Comparison of ENCODE assay signal across 8 cellular contexts in genomic region chr3:52798978-52799476, GRCh38. TPM values are rescaled to one million over a fixed set of nuclear protein-coding genes. Genes with fewer than 3 reads are reported as not detected.
DNase-seq lines count a peak whose midpoint lies in the region; ATAC-seq, FAIRE-seq and TF ChIP-seq lines count a peak whose summit lies in the region.

No MANE protein-coding gene starts in this region.

- POLR2A ChIA-PET in CD8-positive, alpha-beta T cell (lab: Charles Lee): no interaction called here
- POLR2A ChIA-PET in HepG2 (lab: Yijun Ruan, JAX): interaction anchor here (0.6 to 10.9 kb wide), 9 partner anchors 9 to 94 kb away, joined by 3 to 466 read pairs (median 5); partner anchors contain the start of genes ITIH1 and NEK4

- H3K27ac ChIP-seq in CD8-positive, alpha-beta T cell (ENCODE audit: low read depth, low read length): no peak overlapping the region
- no peak overlapping the region for H3K27ac ChIP-seq in HepG2 (ENCODE audit: extremely low read length, insufficient read depth, low read length)

- H3K4me3 Mint-ChIP-seq in CD8-positive, alpha-beta T cell: no peak overlapping the region
- no peak overlapping the region for H3K4me3 Mint-ChIP-seq in activated T-cell treated with anti-CD3 and anti-CD28 coated beads, Interleukin-2, amount 50 U/mL, for 72 hours

- TF ChIP-seq POLR2A in HepG2 (IDR thresholded peaks at IDR 0.05; ENCODE audit: insufficient read depth in 1 of 2, low read depth in 2 of 2, low read length in 2 of 2): no peak

- H3K36me3 ChIP-seq in CD8-positive, alpha-beta T cell (ENCODE audit: insufficient read depth, low read length): no peaks in the 10 kb centered on the region
- H3K36me3 ChIP-seq in HepG2 (replicated peaks in 1 of 2; ENCODE audit: control insufficient read depth in 1 of 2, insufficient read depth in 2 of 2, low read length in 2 of 2): peaks cover 32 to 63% of the 10 kb centered on the region in 2 experiments

- DNase-seq in CD8-positive, alpha-beta T cell: peak in 1 of 7 experiments; percentile 14
- DNase-seq in H4 (ENCODE audit: low spot score): peak; percentile 17
- peak; percentile 16 to 34 for DNase-seq in activated T-cell treated with anti-CD3 and anti-CD28 coated beads, Interleukin-2, amount 50 U/mL, for 72 hours
- peak; percentile 41 for DNase-seq in HepG2 (ENCODE audit: low spot score)
- DNase-seq in posterior vena cava (ENCODE audit: low spot score): no peak
- DNase-seq in NCI-H2196 (lab: John Stamatoyannopoulos, UW; ENCODE audit: unreplicated experiment): no peak

- H3K27me3 Mint-ChIP-seq in CD8-positive, alpha-beta T cell (ENCODE audit: low read depth): peaks cover 5% of the 10 kb centered on the region
- no peaks in the 10 kb centered on the region for H3K27me3 Mint-ChIP-seq in activated T-cell treated with anti-CD3 and anti-CD28 coated beads, Interleukin-2, amount 50 U/mL, for 72 hours (ENCODE audit: low read depth)

- 53% methylated on average over 7 of the region's 14 CpGs for WGBS in HepG2 (ENCODE audit: low lambda C conversion rate)

- H3K9me3 Mint-ChIP-seq in CD8-positive, alpha-beta T cell: no peaks in the 10 kb centered on the region
- H3K9me3 Mint-ChIP-seq in activated T-cell treated with anti-CD3 and anti-CD28 coated beads, Interleukin-2, amount 50 U/mL, for 72 hours: no peaks in the 10 kb centered on the region

- CTCF ChIA-PET in CD8-positive, alpha-beta T cell (lab: Charles Lee): interaction anchor here (0.8 to 1.6 kb wide), 4 partner anchors 13 to 128 kb away, joined by 3 to 5 read pairs (median 3); no protein-coding TSS in a partner anchor
- CTCF ChIA-PET in HepG2 (lab: Yijun Ruan, JAX; ENCODE audit: low intra/inter-chr PET ratio, low total read pairs): interaction anchor here (1.3 to 2.2 kb wide), 2 partner anchors 51 to 56 kb away, joined by 3 to 29 read pairs; no protein-coding TSS in a partner anchor

- in situ Hi-C loops in HepG2 (cut with HindIII; ENCODE audit: extremely low pct_ligation_motif_present, low pct_unique_long_range_greater_than_20kb): no loop called here

- H3K27me3 ChIP-seq in CD8-positive, alpha-beta T cell (ENCODE audit: insufficient read depth, low read length): no peaks in the 10 kb centered on the region
- H3K27me3 ChIP-seq in HepG2 (ENCODE audit: control insufficient read depth in 1 of 2, insufficient read depth in 2 of 2, low read length in 2 of 2): no peaks in the 10 kb centered on the region

- ATAC-seq in CD8-positive, alpha-beta T cell: no peak
- ATAC-seq in activated T-cell treated with anti-CD3 and anti-CD28 coated beads, Interleukin-2, amount 50 U/mL, for 72 hours (replicated peaks in 1 of 2): no peak
- ATAC-seq in HepG2: peak; percentile 45
- ATAC-seq in HG03354 (IDR thresholded peaks at IDR 0.05; ENCODE audit: poor library complexity, severe bottlenecking, unreplicated experiment): no peak
- no peak for ATAC-seq in GM18861 (IDR thresholded peaks at IDR 0.05; ENCODE audit: unreplicated experiment)

- H3K27ac Mint-ChIP-seq in CD8-positive, alpha-beta T cell: no peak overlapping the region
- no peak overlapping the region for H3K27ac Mint-ChIP-seq in activated T-cell treated with anti-CD3 and anti-CD28 coated beads, Interleukin-2, amount 50 U/mL, for 72 hours

- H4K20me1 ChIP-seq in HepG2 (ENCODE audit: insufficient read depth, low read length): no peaks in the 10 kb centered on the region

- peaks cover 4% of the 10 kb centered on the region for H3K79me2 ChIP-seq in HepG2 (ENCODE audit: insufficient read depth, low read length)

- no peak overlapping the region for H3K9ac ChIP-seq in HepG2 (ENCODE audit: insufficient read depth, low read depth, low read length)

- no TSS peak for BruUV-seq in HepG2 (replicated peaks; lab: Mats Ljungman, UMichigan)

- H3K4me1 Mint-ChIP-seq in CD8-positive, alpha-beta T cell (ENCODE audit: low read depth): no peaks in the 10 kb centered on the region
- no peaks in the 10 kb centered on the region for H3K4me1 Mint-ChIP-seq in activated T-cell treated with anti-CD3 and anti-CD28 coated beads, Interleukin-2, amount 50 U/mL, for 72 hours (ENCODE audit: low read depth)

- no peak overlapping the region for H2AFZ ChIP-seq in HepG2 (ENCODE audit: low read length)

- peak; percentile 42 for TF ChIP-seq CTCF in CD8-positive, alpha-beta T cell (IDR thresholded peaks at IDR 0.05)
- peak; percentile 74 for TF ChIP-seq CTCF in HepG2 (CRISPR knock-in tag; IDR thresholded peaks at IDR 0.05)

- H3K36me3 Mint-ChIP-seq in CD8-positive, alpha-beta T cell: no peaks in the 10 kb centered on the region
- no peaks in the 10 kb centered on the region for H3K36me3 Mint-ChIP-seq in activated T-cell treated with anti-CD3 and anti-CD28 coated beads, Interleukin-2, amount 50 U/mL, for 72 hours (ENCODE audit: insufficient read depth in 2 of 2)

- H3K4me3 ChIP-seq in CD8-positive, alpha-beta T cell (ENCODE audit: low read depth, low read length): no peak overlapping the region
- H3K4me3 ChIP-seq in HepG2 (replicated peaks in 1 of 3; ENCODE audit: insufficient read depth in 1 of 3, low read depth in 2 of 3, low read length in 3 of 3): no peak overlapping the region

- TF ChIP-seq RAD21 in HepG2 (CRISPR knock-in tag; IDR thresholded peaks at IDR 0.05): peak; percentile 55; the same call in 1 of the 2 replicates

- FAIRE-seq in HepG2 (lab: Jason Lieb, UNC): peak; percentile 77

- intact Hi-C loops in CD8-positive, alpha-beta T cell (cut with DNase I, micrococcal nuclease): no loop called here
- intact Hi-C loops in HepG2 (cut with micrococcal nuclease; ENCODE audit: unreplicated experiment): loop anchor here (1.0 kb wide), 1 partner anchor 57 kb away; no protein-coding TSS in a partner anchor
- intact Hi-C loops in posterior vena cava (cut with DNase I): no loop called here

- TF ChIP-seq EP300 in HepG2 (IDR thresholded peaks at IDR 0.05; ENCODE audit: low read depth in 2 of 2, low read length in 2 of 2) (no peak), HepG2 (CRISPR knock-in tag; IDR thresholded peaks at IDR 0.05; ENCODE audit: borderline replicate concordance) (no peak)

- no peak overlapping the region for H3K4me2 ChIP-seq in HepG2 (ENCODE audit: low read depth, low read length)

- H3K9me3 ChIP-seq in CD8-positive, alpha-beta T cell (ENCODE audit: low read length): no peaks in the 10 kb centered on the region
- no peaks in the 10 kb centered on the region for H3K9me3 ChIP-seq in HepG2 (ENCODE audit: low read length)

- no peaks in the 10 kb centered on the region for H3K4me1 ChIP-seq in CD8-positive, alpha-beta T cell (ENCODE audit: insufficient read depth, low read length)
- H3K4me1 ChIP-seq in HepG2 (ENCODE audit: insufficient read depth, low read length): peaks cover 51% of the 10 kb centered on the region

RNA-seq across cellular contexts. Expression of gene ITIH3, which starts 4.4 kb away (rescaled TPM):
- total RNA-seq in CD8-positive, alpha-beta T cell: not detected
- total RNA-seq in H4 (2014; rRNA removed; shearing (Covaris generic)): not detected in 2 replicates
- total RNA-seq in activated T-cell treated with anti-CD3 and anti-CD28 coated beads, Interleukin-2, amount 50 U/mL, for 72 hours: not detected
- 38.9 and 105 TPM in 2 replicates for total RNA-seq in HepG2 (2016; rRNA removed; fragmentation: Illumina TruSeq; extraction: Trizol)
- total RNA-seq in HepG2 (2016; cell fraction: cytosol; rRNA removed; fragmentation: Illumina TruSeq; extraction: Trizol; ENCODE audit: low read depth): 10.8 and 12.0 TPM in 2 replicates
- total RNA-seq in HepG2 (2016; cell fraction: insoluble cytoplasmic fraction; rRNA removed; fragmentation: Illumina TruSeq; extraction: Trizol): 37.6 and 103 TPM in 2 replicates
- total RNA-seq in HepG2 (2016; cell fraction: membrane; rRNA removed; fragmentation: Illumina TruSeq; extraction: Trizol): 14.7 and 16.8 TPM in 2 replicates
- 132 and 140 TPM in 2 replicates for total RNA-seq in HepG2 (2016; cell fraction: nucleus; rRNA removed; fragmentation: Illumina TruSeq; extraction: Trizol)
- 632 and 1,233 TPM in 2 replicates for polyA plus RNA-seq in HepG2 (2011; rRNA removed)
- 347 and 666 TPM in 2 replicates for polyA plus RNA-seq in HepG2 (2011; cell fraction: cytosol; rRNA removed)
- 3,464 and 4,379 TPM in 2 replicates for polyA plus RNA-seq in HepG2 (2011; cell fraction: nucleus; rRNA removed)
- polyA plus RNA-seq in HepG2 (2012): 718 and 962 TPM in 2 replicates
- 7.0 and 7.3 TPM in 2 replicates for polyA plus RNA-seq in HepG2 (2016; cell fraction: cytosol; fragmentation: Illumina TruSeq; extraction: Trizol; ENCODE audit: low read depth)
- polyA plus RNA-seq in HepG2 (2016; cell fraction: insoluble cytoplasmic fraction; fragmentation: Illumina TruSeq; extraction: Trizol; ENCODE audit: low read depth): 31.3 and 36.2 TPM in 2 replicates
- polyA plus RNA-seq in HepG2 (2016; cell fraction: membrane; fragmentation: Illumina TruSeq; extraction: Trizol; ENCODE audit: low read depth): 10.3 TPM in 2 replicates
- 273 and 284 TPM in 2 replicates for polyA plus RNA-seq in HepG2 (2016; cell fraction: nucleus; fragmentation: Illumina TruSeq; extraction: Trizol; ENCODE audit: insufficient read depth, low read depth)
- polyA minus RNA-seq in HepG2 (2011; rRNA and poly(A)+ RNA removed; ENCODE audit: low replicate concordance): 0.26 and 415 TPM in 2 replicates
- polyA minus RNA-seq in HepG2 (2011; cell fraction: cytosol; rRNA and poly(A)+ RNA removed): 134 and 348 TPM in 2 replicates
- polyA minus RNA-seq in HepG2 (2011; cell fraction: nucleus; rRNA and poly(A)+ RNA removed): 662 and 1,024 TPM in 2 replicates
- total RNA-seq in posterior vena cava: 10 to 100 TPM; 14.8 to 16.1 TPM

RNA-seq across cellular contexts. Expression of gene ITIH1, which starts 21.6 kb away (rescaled TPM):
- total RNA-seq in CD8-positive, alpha-beta T cell: not detected
- total RNA-seq in H4 (2014; rRNA removed; shearing (Covaris generic)): not detected in 2 replicates
- not detected for total RNA-seq in activated T-cell treated with anti-CD3 and anti-CD28 coated beads, Interleukin-2, amount 50 U/mL, for 72 hours
- total RNA-seq in HepG2 (2016; rRNA removed; fragmentation: Illumina TruSeq; extraction: Trizol) (9.8 and 12.3 TPM in 2 replicates), posterior vena cava (1 to 10 TPM; 1.3 to 2.6 TPM)
- 7.6 and 10.0 TPM in 2 replicates for total RNA-seq in HepG2 (2016; cell fraction: cytosol; rRNA removed; fragmentation: Illumina TruSeq; extraction: Trizol; ENCODE audit: low read depth)
- total RNA-seq in HepG2 (2016; cell fraction: insoluble cytoplasmic fraction; rRNA removed; fragmentation: Illumina TruSeq; extraction: Trizol): 7.8 and 12.6 TPM in 2 replicates
- 10.1 and 13.2 TPM in 2 replicates for total RNA-seq in HepG2 (2016; cell fraction: membrane; rRNA removed; fragmentation: Illumina TruSeq; extraction: Trizol)
- total RNA-seq in HepG2 (2016; cell fraction: nucleus; rRNA removed; fragmentation: Illumina TruSeq; extraction: Trizol): 10.1 and 14.4 TPM in 2 replicates
- polyA plus RNA-seq in HepG2 (2011; rRNA removed): 19.6 and 46.5 TPM in 2 replicates
- 19.0 and 27.6 TPM in 2 replicates for polyA plus RNA-seq in HepG2 (2011; cell fraction: cytosol; rRNA removed)
- 84.4 and 124 TPM in 2 replicates for polyA plus RNA-seq in HepG2 (2011; cell fraction: nucleus; rRNA removed)
- polyA plus RNA-seq in HepG2 (2012): 39.9 and 42.6 TPM in 2 replicates
- 8.5 and 8.8 TPM in 2 replicates for polyA plus RNA-seq in HepG2 (2016; cell fraction: cytosol; fragmentation: Illumina TruSeq; extraction: Trizol; ENCODE audit: low read depth)
- 9.1 and 10.1 TPM in 2 replicates for polyA plus RNA-seq in HepG2 (2016; cell fraction: insoluble cytoplasmic fraction; fragmentation: Illumina TruSeq; extraction: Trizol; ENCODE audit: low read depth)
- 8.5 and 11.6 TPM in 2 replicates for polyA plus RNA-seq in HepG2 (2016; cell fraction: membrane; fragmentation: Illumina TruSeq; extraction: Trizol; ENCODE audit: low read depth)
- polyA plus RNA-seq in HepG2 (2016; cell fraction: nucleus; fragmentation: Illumina TruSeq; extraction: Trizol; ENCODE audit: insufficient read depth, low read depth): 21.9 and 26.1 TPM in 2 replicates
- 17.9 TPM in 1 of 2 replicates, not detected in the other for polyA minus RNA-seq in HepG2 (2011; rRNA and poly(A)+ RNA removed; ENCODE audit: low replicate concordance)
- 5.0 and 10.8 TPM in 2 replicates for polyA minus RNA-seq in HepG2 (2011; cell fraction: cytosol; rRNA and poly(A)+ RNA removed)
- polyA minus RNA-seq in HepG2 (2011; cell fraction: nucleus; rRNA and poly(A)+ RNA removed): 9.7 and 16.8 TPM in 2 replicates

RNA-seq across cellular contexts. Expression of gene NEK4, which starts 28.3 kb away (rescaled TPM):
- total RNA-seq in CD8-positive, alpha-beta T cell: 1 to 10 TPM; 5.1 to 5.6 TPM
- 9.0 and 10.9 TPM in 2 replicates for total RNA-seq in H4 (2014; rRNA removed; shearing (Covaris generic))
- 10 to 100 TPM; 15.9 to 25.6 TPM for total RNA-seq in activated T-cell treated with anti-CD3 and anti-CD28 coated beads, Interleukin-2, amount 50 U/mL, for 72 hours
- total RNA-seq in HepG2 (2016; rRNA removed; fragmentation: Illumina TruSeq; extraction: Trizol) (38.0 and 38.5 TPM in 2 replicates), posterior vena cava (10 to 100 TPM; 17.3 to 21.5 TPM)
- 18.0 and 19.7 TPM in 2 replicates for total RNA-seq in HepG2 (2016; cell fraction: cytosol; rRNA removed; fragmentation: Illumina TruSeq; extraction: Trizol; ENCODE audit: low read depth)
- 34.9 and 36.4 TPM in 2 replicates for total RNA-seq in HepG2 (2016; cell fraction: insoluble cytoplasmic fraction; rRNA removed; fragmentation: Illumina TruSeq; extraction: Trizol)
- total RNA-seq in HepG2 (2016; cell fraction: membrane; rRNA removed; fragmentation: Illumina TruSeq; extraction: Trizol): 51.1 and 53.4 TPM in 2 replicates
- 26.1 and 33.6 TPM in 2 replicates for total RNA-seq in HepG2 (2016; cell fraction: nucleus; rRNA removed; fragmentation: Illumina TruSeq; extraction: Trizol)
- polyA plus RNA-seq in HepG2 (2011; rRNA removed): 16.5 and 16.7 TPM in 2 replicates
- 8.4 and 11.3 TPM in 2 replicates for polyA plus RNA-seq in HepG2 (2011; cell fraction: cytosol; rRNA removed)
- 13.6 and 17.2 TPM in 2 replicates for polyA plus RNA-seq in HepG2 (2011; cell fraction: nucleus; rRNA removed)
- 13.3 and 14.9 TPM in 2 replicates for polyA plus RNA-seq in HepG2 (2012)
- polyA plus RNA-seq in HepG2 (2016; cell fraction: cytosol; fragmentation: Illumina TruSeq; extraction: Trizol; ENCODE audit: low read depth): 8.7 and 9.1 TPM in 2 replicates
- polyA plus RNA-seq in HepG2 (2016; cell fraction: insoluble cytoplasmic fraction; fragmentation: Illumina TruSeq; extraction: Trizol; ENCODE audit: low read depth): 27.2 and 31.1 TPM in 2 replicates
- polyA plus RNA-seq in HepG2 (2016; cell fraction: membrane; fragmentation: Illumina TruSeq; extraction: Trizol; ENCODE audit: low read depth): 22.7 and 22.9 TPM in 2 replicates
- polyA plus RNA-seq in HepG2 (2016; cell fraction: nucleus; fragmentation: Illumina TruSeq; extraction: Trizol; ENCODE audit: insufficient read depth, low read depth): 31.4 and 31.8 TPM in 2 replicates
- 8.2 and 15.1 TPM in 2 replicates for polyA minus RNA-seq in HepG2 (2011; rRNA and poly(A)+ RNA removed; ENCODE audit: low replicate concordance)
- polyA minus RNA-seq in HepG2 (2011; cell fraction: cytosol; rRNA and poly(A)+ RNA removed): 12.0 and 14.8 TPM in 2 replicates
- polyA minus RNA-seq in HepG2 (2011; cell fraction: nucleus; rRNA and poly(A)+ RNA removed): 31.7 and 49.4 TPM in 2 replicates

RNA-seq across cellular contexts. Expression of gene ITIH4, which starts 31.4 kb away (rescaled TPM):
- total RNA-seq in CD8-positive, alpha-beta T cell: 10 to 100 TPM; 26.4 to 28.4 TPM
- total RNA-seq in H4 (2014; rRNA removed; shearing (Covaris generic)): 0.10 and 6.1 TPM in 2 replicates
- total RNA-seq in activated T-cell treated with anti-CD3 and anti-CD28 coated beads, Interleukin-2, amount 50 U/mL, for 72 hours: 10 to 100 TPM; 21.8 to 24.5 TPM
- 1.5 and 5.3 TPM in 2 replicates for total RNA-seq in HepG2 (2016; rRNA removed; fragmentation: Illumina TruSeq; extraction: Trizol)
- total RNA-seq in HepG2 (2016; cell fraction: cytosol; rRNA removed; fragmentation: Illumina TruSeq; extraction: Trizol; ENCODE audit: low read depth): 1.1 and 1.6 TPM in 2 replicates
- 2.2 and 6.6 TPM in 2 replicates for total RNA-seq in HepG2 (2016; cell fraction: insoluble cytoplasmic fraction; rRNA removed; fragmentation: Illumina TruSeq; extraction: Trizol)
- total RNA-seq in HepG2 (2016; cell fraction: membrane; rRNA removed; fragmentation: Illumina TruSeq; extraction: Trizol): 1.0 and 2.3 TPM in 2 replicates
- 6.0 and 8.7 TPM in 2 replicates for total RNA-seq in HepG2 (2016; cell fraction: nucleus; rRNA removed; fragmentation: Illumina TruSeq; extraction: Trizol)
- polyA plus RNA-seq in HepG2 (2011; rRNA removed): 2.7 and 3.7 TPM in 2 replicates
- polyA plus RNA-seq in HepG2 (2011; cell fraction: cytosol; rRNA removed): 1.1 and 1.6 TPM in 2 replicates
- polyA plus RNA-seq in HepG2 (2011; cell fraction: nucleus; rRNA removed): 6.7 and 7.2 TPM in 2 replicates
- 0.95 TPM in 1 of 2 replicates, not detected in the other for polyA plus RNA-seq in HepG2 (2012)
- polyA plus RNA-seq in HepG2 (2016; cell fraction: cytosol; fragmentation: Illumina TruSeq; extraction: Trizol; ENCODE audit: low read depth): 0.76 and 1.1 TPM in 2 replicates
- polyA plus RNA-seq in HepG2 (2016; cell fraction: insoluble cytoplasmic fraction; fragmentation: Illumina TruSeq; extraction: Trizol; ENCODE audit: low read depth): 1.3 and 1.6 TPM in 2 replicates
- 1.2 and 1.4 TPM in 2 replicates for polyA plus RNA-seq in HepG2 (2016; cell fraction: membrane; fragmentation: Illumina TruSeq; extraction: Trizol; ENCODE audit: low read depth)
- 10.2 and 12.6 TPM in 2 replicates for polyA plus RNA-seq in HepG2 (2016; cell fraction: nucleus; fragmentation: Illumina TruSeq; extraction: Trizol; ENCODE audit: insufficient read depth, low read depth)
- 1.8 and 2.5 TPM in 2 replicates for polyA minus RNA-seq in HepG2 (2011; rRNA and poly(A)+ RNA removed; ENCODE audit: low replicate concordance)
- 0.59 and 0.97 TPM in 2 replicates for polyA minus RNA-seq in HepG2 (2011; cell fraction: cytosol; rRNA and poly(A)+ RNA removed)
- 0.64 and 2.5 TPM in 2 replicates for polyA minus RNA-seq in HepG2 (2011; cell fraction: nucleus; rRNA and poly(A)+ RNA removed)
- total RNA-seq in posterior vena cava: 10 to 100 TPM; 19.1 to 28.8 TPM

RNA-seq across cellular contexts. Expression of gene MUSTN1, which starts 35.8 kb away (rescaled TPM):
- 1 to 10 TPM; 3.4 to 6.7 TPM for total RNA-seq in CD8-positive, alpha-beta T cell
- not detected in 2 replicates for total RNA-seq in H4 (2014; rRNA removed; shearing (Covaris generic))
- total RNA-seq in activated T-cell treated with anti-CD3 and anti-CD28 coated beads, Interleukin-2, amount 50 U/mL, for 72 hours: 1 to 10 TPM; 1.3 TPM
- total RNA-seq in HepG2 (2016; rRNA removed; fragmentation: Illumina TruSeq; extraction: Trizol) (1.3 and 1.4 TPM in 2 replicates), posterior vena cava (100 to 1,000 TPM in 1 of 2 donors, 10 to 100 TPM in 1; 78.5 to 105 TPM)
- 1.1 TPM in 1 of 2 replicates, not detected in the other for total RNA-seq in HepG2 (2016; cell fraction: cytosol; rRNA removed; fragmentation: Illumina TruSeq; extraction: Trizol; ENCODE audit: low read depth)
- 1.8 and 2.0 TPM in 2 replicates for total RNA-seq in HepG2 (2016; cell fraction: insoluble cytoplasmic fraction; rRNA removed; fragmentation: Illumina TruSeq; extraction: Trizol)
- total RNA-seq in HepG2 (2016; cell fraction: membrane; rRNA removed; fragmentation: Illumina TruSeq; extraction: Trizol): 0.62 and 1.3 TPM in 2 replicates
- total RNA-seq in HepG2 (2016; cell fraction: nucleus; rRNA removed; fragmentation: Illumina TruSeq; extraction: Trizol): 1.5 and 1.8 TPM in 2 replicates
- 0.60 and 0.84 TPM in 2 replicates for polyA plus RNA-seq in HepG2 (2011; rRNA removed)
- 0.46 and 0.76 TPM in 2 replicates for polyA plus RNA-seq in HepG2 (2011; cell fraction: cytosol; rRNA removed)
- 8.5 TPM in 2 replicates for polyA plus RNA-seq in HepG2 (2011; cell fraction: nucleus; rRNA removed)
- 0.59 and 1.6 TPM in 2 replicates for polyA plus RNA-seq in HepG2 (2012)
- 0.95 and 1.2 TPM in 2 replicates for polyA plus RNA-seq in HepG2 (2016; cell fraction: cytosol; fragmentation: Illumina TruSeq; extraction: Trizol; ENCODE audit: low read depth)
- polyA plus RNA-seq in HepG2 (2016; cell fraction: insoluble cytoplasmic fraction; fragmentation: Illumina TruSeq; extraction: Trizol; ENCODE audit: low read depth): 1.7 and 2.2 TPM in 2 replicates
- 0.33 and 0.93 TPM in 2 replicates for polyA plus RNA-seq in HepG2 (2016; cell fraction: membrane; fragmentation: Illumina TruSeq; extraction: Trizol; ENCODE audit: low read depth)
- 4.6 and 6.7 TPM in 2 replicates for polyA plus RNA-seq in HepG2 (2016; cell fraction: nucleus; fragmentation: Illumina TruSeq; extraction: Trizol; ENCODE audit: insufficient read depth, low read depth)
- polyA minus RNA-seq in HepG2 (2011; rRNA and poly(A)+ RNA removed; ENCODE audit: low replicate concordance): 0.54 TPM in 1 of 2 replicates, not detected in the other
- not detected in 2 replicates for polyA minus RNA-seq in HepG2 (2011; cell fraction: cytosol; rRNA and poly(A)+ RNA removed)
- polyA minus RNA-seq in HepG2 (2011; cell fraction: nucleus; rRNA and poly(A)+ RNA removed): not detected in 2 replicates

Comparison
In these comparisons a context has a peak if more than half of its experiments do, and no peak if none do; other contexts are left out.
1. DNase-seq: peak in H4 (single experiment), activated T-cell treated with anti-CD3 and anti-CD28 coated beads, Interleukin-2, amount 50 U/mL, for 72 hours (2 of 2) and HepG2 (single experiment); none in posterior vena cava (single experiment) and NCI-H2196 (single experiment).
2. RNA of gene ITIH3, which starts 4.4 kb away (total RNA-seq): 10.8 to 140 TPM in HepG2 and 14.8 to 16.1 TPM in posterior vena cava; not detected in activated T-cell treated with anti-CD3 and anti-CD28 coated beads, Interleukin-2, amount 50 U/mL, for 72 hours, not detected in CD8-positive, alpha-beta T cell and not detected in H4; every median in the first group is over 10 times any median in the second.